In the genomic region with DNA sequence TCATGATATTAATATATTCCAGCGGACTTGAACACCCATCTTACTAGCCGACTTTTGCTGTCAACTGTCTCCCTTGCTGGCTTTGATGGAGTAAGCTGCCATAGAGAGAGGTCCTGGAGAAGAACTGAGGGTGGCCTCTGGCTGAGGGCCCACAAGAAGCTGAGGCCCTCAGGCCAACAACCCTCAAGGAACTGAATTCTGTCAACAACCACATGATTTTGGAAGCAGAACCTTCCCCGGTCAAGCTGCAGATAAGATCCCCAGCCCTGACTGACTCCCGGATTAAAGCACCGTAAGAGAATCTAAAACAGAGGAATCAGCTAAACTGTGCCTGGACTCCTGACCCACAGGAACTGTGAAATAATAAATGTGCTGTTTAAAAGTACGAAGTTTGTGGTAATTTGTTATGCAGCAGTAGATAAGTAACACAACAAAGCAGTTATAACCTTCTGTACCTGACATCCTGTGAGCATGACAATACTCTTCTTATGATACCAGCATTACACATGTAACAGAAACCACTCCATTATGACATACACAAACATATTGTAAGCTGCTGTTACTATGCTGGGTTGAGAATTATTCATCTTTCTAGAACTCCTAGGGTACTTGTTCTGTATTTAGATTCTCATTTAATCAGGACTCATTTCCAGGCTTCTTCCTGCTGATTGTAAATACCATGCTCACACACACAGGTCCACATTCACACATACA, we compare ENCODE assay signal across 15 cellular contexts.
A peak's percentile ranks its signal among the peaks of the same experiment; 100 is the strongest.
DNase-seq lines count a peak whose midpoint lies in the region; ATAC-seq and TF ChIP-seq lines count a peak whose summit lies in the region.
"Had no signal": no experiment of that assay in that cellular context is flagged by ENCODE, and none has a peak within 500 bp of the region (broad histone marks: within the 10 kb centered on the region; RNA-seq: fewer than 3 reads in every experiment).

No MANE protein-coding gene starts in this region.

- no peak overlapping the region for H3K9ac ChIP-seq in DND-41 (ENCODE audit: low read depth, low read length)

- H3K36me3 ChIP-seq in DND-41 (ENCODE audit: insufficient read depth, low read length) (no peaks in the 10 kb centered on the region), osteoblast (ENCODE audit: insufficient read depth, low read length) (no peaks in the 10 kb centered on the region)
- H3K36me3 ChIP-seq: MG63 had no signal

- intact Hi-C loops in CD4-positive, alpha-beta T cell (cut with DNase I, micrococcal nuclease): no loop called here

- ATAC-seq in DND-41 (ENCODE audit: insufficient read depth, low read depth) (no peak), foreskin keratinocyte (peak; percentile 34)
- ATAC-seq in CD4-positive, alpha-beta T cell (ENCODE audit: poor library complexity): no peak
- ATAC-seq: Right ventricle myocardium inferior had no signal

- no peak overlapping the region for H3K27ac Mint-ChIP-seq in nephron progenitor cell
- no peak overlapping the region for H3K27ac Mint-ChIP-seq in CD4-positive, alpha-beta T cell

- in situ Hi-C loops in SK-MEL-5 (cut with HindIII; ENCODE audit: low pct_unique_long_range_greater_than_20kb, low sequenced_read_pairs): no loop called here

- CTCF ChIA-PET in CD4-positive, alpha-beta T cell (lab: Charles Lee): no interaction called here

- no peak for DNase-seq in DND-41
- peak; percentile 26 for DNase-seq in SK-MEL-5 (ENCODE audit: low read depth, low spot score)
- no peak for DNase-seq in foreskin keratinocyte
- peak; percentile 41 for DNase-seq in osteoblast (ENCODE audit: insufficient read length, low spot score, missing footprints)
- DNase-seq in nephron progenitor cell: no peak
- DNase-seq in activated gamma-delta T cell treated with Interleukin-2 at 50 U/mL for 16 hours: no peak
- no peak for DNase-seq in CD4-positive, alpha-beta T cell
- DNase-seq: ACHN; CD4-positive, alpha-beta memory T cell; KG1; MG63; NCI-H1105; NCI-H1694 treated with DMSO at 0.1 percent for 48 hours; PC-9 had no signal

- H3K9me3 ChIP-seq in DND-41 (ENCODE audit: insufficient read depth, low read length, severe bottlenecking) (no peaks in the 10 kb centered on the region), osteoblast (ENCODE audit: low read depth, low read length) (no peaks in the 10 kb centered on the region)
- no peaks in the 10 kb centered on the region for H3K9me3 ChIP-seq in CD4-positive, alpha-beta T cell (ENCODE audit: control insufficient read depth, low read length)

- H4K20me1 ChIP-seq in DND-41 (ENCODE audit: insufficient read depth, low read length) (no peaks in the 10 kb centered on the region), osteoblast (ENCODE audit: insufficient read depth, low read length) (no peaks in the 10 kb centered on the region)

- H3K79me2 ChIP-seq in DND-41 (ENCODE audit: insufficient read depth, low read length) (no peaks in the 10 kb centered on the region; the same call in 1 of the 2 replicates), osteoblast (ENCODE audit: insufficient read depth, low read length) (no peaks in the 10 kb centered on the region)

- H3K36me3 Mint-ChIP-seq in nephron progenitor cell (ENCODE audit: low read depth): no peaks in the 10 kb centered on the region
- no peaks in the 10 kb centered on the region for H3K36me3 Mint-ChIP-seq in CD4-positive, alpha-beta T cell (ENCODE audit: low read depth)

- H3K27me3 ChIP-seq in DND-41 (ENCODE audit: insufficient read depth, low read length, poor library complexity) (peaks cover 13% of the 10 kb centered on the region), foreskin keratinocyte (peaks cover 28% of the 10 kb centered on the region), osteoblast (ENCODE audit: insufficient read depth, low read length) (peaks cover 51% of the 10 kb centered on the region)
- H3K27me3 ChIP-seq in CD4-positive, alpha-beta T cell (ENCODE audit: control insufficient read depth, insufficient read depth, low read length): peaks cover 39% of the 10 kb centered on the region
- H3K27me3 ChIP-seq: MG63 had no signal

- no peak overlapping the region for H2AFZ ChIP-seq in DND-41 (ENCODE audit: low read depth, low read length)
- H2AFZ ChIP-seq in osteoblast (ENCODE audit: low read length): no peak overlapping the region

- POLR2A ChIA-PET in CD4-positive, alpha-beta T cell (lab: Charles Lee): no interaction called here

- no peaks in the 10 kb centered on the region for H3K9me3 Mint-ChIP-seq in nephron progenitor cell
- no peaks in the 10 kb centered on the region for H3K9me3 Mint-ChIP-seq in CD4-positive, alpha-beta T cell

- peaks cover 68% of the 10 kb centered on the region for H3K4me1 Mint-ChIP-seq in nephron progenitor cell
- H3K4me1 Mint-ChIP-seq in CD4-positive, alpha-beta T cell (ENCODE audit: low read depth): peaks cover 22% of the 10 kb centered on the region

- no peak overlapping the region for H3K4me3 Mint-ChIP-seq in nephron progenitor cell
- H3K4me3 Mint-ChIP-seq in CD4-positive, alpha-beta T cell: no peak overlapping the region
- H3K4me3 Mint-ChIP-seq: CD4-positive, alpha-beta memory T cell had no signal

- H3K27ac ChIP-seq in DND-41 (ENCODE audit: low read length) (peak overlapping the region; percentile 74), foreskin keratinocyte (no peak overlapping the region), osteoblast (ENCODE audit: low read depth, low read length) (no peak overlapping the region)
- no peak overlapping the region for H3K27ac ChIP-seq in CD4-positive, alpha-beta T cell (ENCODE audit: low read depth, low read length)
- H3K27ac ChIP-seq: PC-9 had no signal

- TF ChIP-seq CTCF in DND-41 (IDR thresholded peaks at IDR 0.05; ENCODE audit: borderline replicate concordance, extremely low read depth, low read length, poor library complexity, severe bottlenecking) (no peak), foreskin keratinocyte (conservative IDR thresholded peaks at IDR 0.05) (no peak), osteoblast (IDR thresholded peaks at IDR 0.05; ENCODE audit: extremely low read depth, low read depth, low read length) (no peak), nephron progenitor cell (IDR thresholded peaks at IDR 0.05) (no peak)
- no peak for TF ChIP-seq CTCF in CD4-positive, alpha-beta T cell (IDR thresholded peaks at IDR 0.05)

- peaks cover 32% of the 10 kb centered on the region for H3K27me3 Mint-ChIP-seq in nephron progenitor cell (ENCODE audit: low read depth, poor library complexity)
- H3K27me3 Mint-ChIP-seq in CD4-positive, alpha-beta T cell: peaks cover 50% of the 10 kb centered on the region

- peaks cover 46% of the 10 kb centered on the region for H3K4me1 ChIP-seq in DND-41 (ENCODE audit: insufficient read depth, low read length)
- no peaks in the 10 kb centered on the region for H3K4me1 ChIP-seq in foreskin keratinocyte
- no peaks in the 10 kb centered on the region for H3K4me1 ChIP-seq in osteoblast (ENCODE audit: insufficient read depth, low read length)

- H3K4me3 ChIP-seq in DND-41 (ENCODE audit: low read depth in 1 of 2, low read length in 2 of 2): no peak overlapping the region
- no peak overlapping the region for H3K4me3 ChIP-seq in osteoblast (ENCODE audit: insufficient read depth, low read length)
- H3K4me3 ChIP-seq: MG63, PC-9 had no signal

- H3K4me2 ChIP-seq in DND-41 (ENCODE audit: insufficient read depth, low read length): no peak overlapping the region
- H3K4me2 ChIP-seq in osteoblast (ENCODE audit: insufficient read depth, low read length): no peak overlapping the region

Comparison
In these comparisons a context has a peak if more than half of its experiments do, and no peak if none do; other contexts are left out.
1. DNase-seq: peak in SK-MEL-5 (single experiment) and osteoblast (single experiment); none in DND-41 (single experiment), foreskin keratinocyte (0 of 2), nephron progenitor cell (single experiment), activated gamma-delta T cell treated with Interleukin-2 at 50 U/mL for 16 hours (single experiment) and CD4-positive, alpha-beta T cell (0 of 10).